Comparison of ENCODE assay signal across 1 cellular context in the genomic region with DNA sequence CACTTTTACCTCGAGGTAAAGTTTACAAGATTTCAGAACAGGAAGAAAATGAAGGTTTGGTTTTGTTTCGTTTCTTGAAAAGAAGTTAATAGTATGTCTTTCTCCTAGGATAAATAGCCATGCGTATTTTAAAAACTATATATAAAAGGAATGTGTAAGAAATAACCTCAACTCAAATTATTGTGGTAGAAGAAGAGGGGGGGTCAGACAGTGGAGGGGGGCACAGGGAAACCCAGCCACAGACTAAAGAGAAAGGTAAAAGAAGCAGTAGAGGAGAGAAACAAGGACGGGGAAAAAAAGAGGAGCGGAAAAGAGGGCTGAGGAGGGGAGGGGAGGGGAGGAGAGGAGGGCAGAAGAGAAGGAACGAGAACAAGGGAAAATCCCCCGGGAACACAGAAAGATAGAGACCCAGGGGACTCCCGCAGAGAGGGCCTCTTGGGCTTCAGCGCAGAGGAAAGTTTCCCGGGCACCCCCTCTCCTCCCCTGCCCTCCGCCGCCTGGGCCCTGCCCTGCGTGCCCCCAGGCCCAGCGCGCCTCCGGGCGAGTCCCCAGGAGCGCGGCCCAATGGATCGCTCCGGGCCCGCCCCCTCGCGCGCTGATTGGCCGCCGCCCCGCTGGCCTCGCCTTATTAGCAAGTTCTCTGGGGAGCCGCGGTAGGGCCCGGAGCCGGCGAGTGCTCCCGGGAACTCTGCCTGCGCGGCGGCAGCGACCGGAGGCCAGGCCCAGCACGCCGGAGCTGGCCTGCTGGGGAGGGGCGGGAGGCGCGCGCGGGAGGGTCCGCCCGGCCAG.
TF ChIP-seq lines count a peak whose summit lies in the region.

Gene MSX1 (plus strand): TSS at position 656 of the 789 bp plus-strand sequence. CDS start 235 bp downstream, outside the sequence.

TF ChIP-seq in K562, 482 proteins besides CTCF, POLR2A, EP300 and RAD21 (continued from another document):
- TF ChIP-seq ZBTB11 (CRISPR knock-in tag; IDR thresholded peaks at IDR 0.05): 0 out of 6 replicates have a peak, but pooled peaks of 1 of the 3 experiments have one; percentile 37
- no peak for TF ChIP-seq RFX1 (IDR thresholded peaks at IDR 0.05)
- TF ChIP-seq PKNOX1 (IDR thresholded peaks at IDR 0.05): no peak
- no peak for TF ChIP-seq TBL1XR1 (IDR thresholded peaks at IDR 0.05; ENCODE audit: low read length in 2 of 2)
- TF ChIP-seq, protein P1, sequence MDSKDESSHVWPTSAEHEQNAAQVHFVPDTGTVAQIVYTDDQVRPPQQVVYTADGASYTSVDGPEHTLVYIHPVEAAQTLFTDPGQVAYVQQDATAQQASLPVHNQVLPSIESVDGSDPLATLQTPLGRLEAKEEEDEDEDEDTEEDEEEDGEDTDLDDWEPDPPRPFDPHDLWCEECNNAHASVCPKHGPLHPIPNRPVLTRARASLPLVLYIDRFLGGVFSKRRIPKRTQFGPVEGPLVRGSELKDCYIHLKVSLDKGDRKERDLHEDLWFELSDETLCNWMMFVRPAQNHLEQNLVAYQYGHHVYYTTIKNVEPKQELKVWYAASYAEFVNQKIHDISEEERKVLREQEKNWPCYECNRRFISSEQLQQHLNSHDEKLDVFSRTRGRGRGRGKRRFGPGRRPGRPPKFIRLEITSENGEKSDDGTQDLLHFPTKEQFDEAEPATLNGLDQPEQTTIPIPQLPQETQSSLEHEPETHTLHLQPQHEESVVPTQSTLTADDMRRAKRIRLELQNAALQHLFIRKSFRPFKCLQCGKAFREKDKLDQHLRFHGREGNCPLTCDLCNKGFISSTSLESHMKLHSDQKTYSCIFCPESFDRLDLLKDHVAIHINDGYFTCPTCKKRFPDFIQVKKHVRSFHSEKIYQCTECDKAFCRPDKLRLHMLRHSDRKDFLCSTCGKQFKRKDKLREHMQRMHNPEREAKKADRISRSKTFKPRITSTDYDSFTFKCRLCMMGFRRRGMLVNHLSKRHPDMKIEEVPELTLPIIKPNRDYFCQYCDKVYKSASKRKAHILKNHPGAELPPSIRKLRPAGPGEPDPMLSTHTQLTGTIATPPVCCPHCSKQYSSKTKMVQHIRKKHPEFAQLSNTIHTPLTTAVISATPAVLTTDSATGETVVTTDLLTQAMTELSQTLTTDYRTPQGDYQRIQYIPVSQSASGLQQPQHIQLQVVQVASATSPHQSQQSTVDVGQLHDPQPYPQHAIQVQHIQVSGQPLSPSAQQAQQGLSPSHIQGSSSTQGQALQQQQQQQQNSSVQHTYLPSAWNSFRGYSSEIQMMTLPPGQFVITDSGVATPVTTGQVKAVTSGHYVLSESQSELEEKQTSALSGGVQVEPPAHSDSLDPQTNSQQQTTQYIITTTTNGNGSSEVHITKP (IDR thresholded peaks at IDR 0.05; ENCODE audit: partially characterized antibody): peak; percentile 98
- no peak for TF ChIP-seq POU5F1 (IDR thresholded peaks at IDR 0.05; ENCODE audit: borderline replicate concordance, low read depth, low read length, partially characterized antibody)
- no peak for TF ChIP-seq THRAP3 (IDR thresholded peaks at IDR 0.05; ENCODE audit: borderline replicate concordance)
- no peak for TF ChIP-seq ZFP36 (IDR thresholded peaks at IDR 0.05; ENCODE audit: low read depth, low read length, partially characterized antibody)
- no peak for TF ChIP-seq NR1H2 (CRISPR knock-in tag; IDR thresholded peaks at IDR 0.05)
- TF ChIP-seq NR2F6 (CRISPR knock-in tag; IDR thresholded peaks at IDR 0.05): no peak
- TF ChIP-seq HNRNPL (IDR thresholded peaks at IDR 0.05; ENCODE audit: low read depth, low read length): peak; percentile 85; the same call in 1 of the 2 replicates
- 0 out of 2 replicates have a peak, but pooled peaks have one; percentile 16 for TF ChIP-seq CBX1 (IDR thresholded peaks at IDR 0.05; ENCODE audit: low read depth)
- no peak for TF ChIP-seq POLR3G (IDR thresholded peaks at IDR 0.05; ENCODE audit: extremely low read depth, insufficient read length, insufficient replicate concordance)
- 0 out of 2 replicates have a peak, but pooled peaks have one; percentile 41 for TF ChIP-seq PML (IDR thresholded peaks at IDR 0.05; ENCODE audit: low read length)
- no peak for TF ChIP-seq MITF (IDR thresholded peaks at IDR 0.05)
- no peak for TF ChIP-seq ZNF445 (CRISPR knock-in tag; IDR thresholded peaks at IDR 0.05; ENCODE audit: low read depth)
- no peak for TF ChIP-seq NKRF (IDR thresholded peaks at IDR 0.05; ENCODE audit: borderline replicate concordance)
- TF ChIP-seq MYC (IDR thresholded peaks at IDR 0.05; ENCODE audit: low read depth, low read length): no peak
- no peak for TF ChIP-seq MYC (CRISPR knock-in tag; IDR thresholded peaks at IDR 0.05; ENCODE audit: borderline replicate concordance, low read depth)
- TF ChIP-seq ZNF232 (CRISPR knock-in tag; IDR thresholded peaks at IDR 0.05): no peak
- TF ChIP-seq ZNF354B (CRISPR knock-in tag; IDR thresholded peaks at IDR 0.05): no peak
- no peak for TF ChIP-seq TSC22D4 (tag; IDR thresholded peaks at IDR 0.05)
- no peak for TF ChIP-seq MAFK (IDR thresholded peaks at IDR 0.05; ENCODE audit: low read length)
- TF ChIP-seq ZNF133 (CRISPR knock-in tag; IDR thresholded peaks at IDR 0.05): no peak
- TF ChIP-seq, protein P2, sequence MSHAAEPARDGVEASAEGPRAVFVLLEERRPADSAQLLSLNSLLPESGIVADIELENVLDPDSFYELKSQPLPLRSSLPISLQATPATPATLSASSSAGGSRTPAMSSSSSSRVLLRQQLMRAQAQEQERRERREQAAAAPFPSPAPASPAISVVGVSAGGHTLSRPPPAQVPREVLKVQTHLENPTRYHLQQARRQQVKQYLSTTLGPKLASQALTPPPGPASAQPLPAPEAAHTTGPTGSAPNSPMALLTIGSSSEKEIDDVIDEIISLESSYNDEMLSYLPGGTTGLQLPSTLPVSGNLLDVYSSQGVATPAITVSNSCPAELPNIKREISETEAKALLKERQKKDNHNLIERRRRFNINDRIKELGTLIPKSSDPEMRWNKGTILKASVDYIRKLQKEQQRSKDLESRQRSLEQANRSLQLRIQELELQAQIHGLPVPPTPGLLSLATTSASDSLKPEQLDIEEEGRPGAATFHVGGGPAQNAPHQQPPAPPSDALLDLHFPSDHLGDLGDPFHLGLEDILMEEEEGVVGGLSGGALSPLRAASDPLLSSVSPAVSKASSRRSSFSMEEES (CRISPR knock-in tag; IDR thresholded peaks at IDR 0.05): no peak
- no peak for TF ChIP-seq EP400 (IDR thresholded peaks at IDR 0.05)
- no peak for TF ChIP-seq ZNF408 (CRISPR knock-in tag; IDR thresholded peaks at IDR 0.05; ENCODE audit: low read depth)
- peak; percentile 78 for TF ChIP-seq ZFX (CRISPR knock-in tag; IDR thresholded peaks at IDR 0.05)
- TF ChIP-seq ESRRA (IDR thresholded peaks at IDR 0.05; ENCODE audit: borderline replicate concordance, low read depth): no peak
- peak; percentile 86 for TF ChIP-seq TBP (optimal IDR thresholded peaks at IDR 0.05; ENCODE audit: low read depth, low read length)
- TF ChIP-seq, protein P3, sequence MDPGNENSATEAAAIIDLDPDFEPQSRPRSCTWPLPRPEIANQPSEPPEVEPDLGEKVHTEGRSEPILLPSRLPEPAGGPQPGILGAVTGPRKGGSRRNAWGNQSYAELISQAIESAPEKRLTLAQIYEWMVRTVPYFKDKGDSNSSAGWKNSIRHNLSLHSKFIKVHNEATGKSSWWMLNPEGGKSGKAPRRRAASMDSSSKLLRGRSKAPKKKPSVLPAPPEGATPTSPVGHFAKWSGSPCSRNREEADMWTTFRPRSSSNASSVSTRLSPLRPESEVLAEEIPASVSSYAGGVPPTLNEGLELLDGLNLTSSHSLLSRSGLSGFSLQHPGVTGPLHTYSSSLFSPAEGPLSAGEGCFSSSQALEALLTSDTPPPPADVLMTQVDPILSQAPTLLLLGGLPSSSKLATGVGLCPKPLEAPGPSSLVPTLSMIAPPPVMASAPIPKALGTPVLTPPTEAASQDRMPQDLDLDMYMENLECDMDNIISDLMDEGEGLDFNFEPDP (CRISPR knock-in tag; IDR thresholded peaks at IDR 0.05): no peak
- TF ChIP-seq, protein P4, sequence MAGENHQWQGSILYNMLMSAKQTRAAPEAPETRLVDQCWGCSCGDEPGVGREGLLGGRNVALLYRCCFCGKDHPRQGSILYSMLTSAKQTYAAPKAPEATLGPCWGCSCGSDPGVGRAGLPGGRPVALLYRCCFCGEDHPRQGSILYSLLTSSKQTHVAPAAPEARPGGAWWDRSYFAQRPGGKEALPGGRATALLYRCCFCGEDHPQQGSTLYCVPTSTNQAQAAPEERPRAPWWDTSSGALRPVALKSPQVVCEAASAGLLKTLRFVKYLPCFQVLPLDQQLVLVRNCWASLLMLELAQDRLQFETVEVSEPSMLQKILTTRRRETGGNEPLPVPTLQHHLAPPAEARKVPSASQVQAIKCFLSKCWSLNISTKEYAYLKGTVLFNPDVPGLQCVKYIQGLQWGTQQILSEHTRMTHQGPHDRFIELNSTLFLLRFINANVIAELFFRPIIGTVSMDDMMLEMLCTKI (IDR thresholded peaks at IDR 0.05; ENCODE audit: partially characterized antibody): no peak
- TF ChIP-seq TAF1 (IDR thresholded peaks at IDR 0.05; ENCODE audit: control insufficient read depth, extremely low read depth, insufficient read depth, low read length, severe bottlenecking): peak; percentile 75
- no peak for TF ChIP-seq TGIF2 (CRISPR knock-in tag; IDR thresholded peaks at IDR 0.05)
- TF ChIP-seq ZNF699 (CRISPR knock-in tag; IDR thresholded peaks at IDR 0.05; ENCODE audit: insufficient replicate concordance): no peak
- TF ChIP-seq ZNF586 (CRISPR knock-in tag; conservative IDR thresholded peaks at IDR 0.05): no peak
- TF ChIP-seq GATAD2A (IDR thresholded peaks at IDR 0.05): no peak
- peak; percentile 72 for TF ChIP-seq FOS (IDR thresholded peaks at IDR 0.05; ENCODE audit: extremely low read depth, insufficient read length)
- TF ChIP-seq, protein P5, sequence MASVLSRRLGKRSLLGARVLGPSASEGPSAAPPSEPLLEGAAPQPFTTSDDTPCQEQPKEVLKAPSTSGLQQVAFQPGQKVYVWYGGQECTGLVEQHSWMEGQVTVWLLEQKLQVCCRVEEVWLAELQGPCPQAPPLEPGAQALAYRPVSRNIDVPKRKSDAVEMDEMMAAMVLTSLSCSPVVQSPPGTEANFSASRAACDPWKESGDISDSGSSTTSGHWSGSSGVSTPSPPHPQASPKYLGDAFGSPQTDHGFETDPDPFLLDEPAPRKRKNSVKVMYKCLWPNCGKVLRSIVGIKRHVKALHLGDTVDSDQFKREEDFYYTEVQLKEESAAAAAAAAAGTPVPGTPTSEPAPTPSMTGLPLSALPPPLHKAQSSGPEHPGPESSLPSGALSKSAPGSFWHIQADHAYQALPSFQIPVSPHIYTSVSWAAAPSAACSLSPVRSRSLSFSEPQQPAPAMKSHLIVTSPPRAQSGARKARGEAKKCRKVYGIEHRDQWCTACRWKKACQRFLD (CRISPR knock-in tag; IDR thresholded peaks at IDR 0.05): no peak
- no peak for TF ChIP-seq LEF1 (IDR thresholded peaks at IDR 0.05)
- TF ChIP-seq PHTF2 (CRISPR knock-in tag; IDR thresholded peaks at IDR 0.05): no peak
TF ChIP-seq in K562: peak in this region for 48.
